In genomic region chr10:17648243-17648750, GRCh38 we compare ENCODE assay signal across 8 cellular contexts. TPM values are rescaled to one million over a fixed set of nuclear protein-coding genes. Genes with fewer than 3 reads are reported as not detected.
DNase-seq lines count a peak whose midpoint lies in the region; ATAC-seq and TF ChIP-seq lines count a peak whose summit lies in the region.
"Not testable (repeated sequence)": the region's sequence is repeated elsewhere in the genome, so short reads cannot be mapped to it uniquely, and the experiment has no call there.

No MANE protein-coding gene starts in this region.

- WGBS in testis, 2 donors = 65 to 74% methylated on average over 9 of the region's 9 CpGs

- H3K27ac ChIP-seq in testis = not testable (repeated sequence)

- ATAC-seq in HG03457 (IDR thresholded peaks at IDR 0.05; ENCODE audit: unreplicated experiment) = peak; percentile 30
- not testable (repeated sequence) for ATAC-seq in WTC11

- peaks cover 17% of the 10 kb centered on the region for H3K9me3 Mint-ChIP-seq in WTC11
- H3K9me3 Mint-ChIP-seq in neural crest cell = not testable (repeated sequence)

- POLR2A ChIA-PET in WTC11 (lab: Charles Lee) = not testable (repeated sequence)

- H3K4me3 ChIP-seq in testis = not testable (repeated sequence)

- TF ChIP-seq POLR2A in testis (IDR thresholded peaks at IDR 0.05) = not testable (repeated sequence)

- not testable (repeated sequence) for H3K27me3 Mint-ChIP-seq in WTC11 (ENCODE audit: low read depth); neural crest cell (ENCODE audit: low read depth)

- not testable (repeated sequence) for H3K9me3 ChIP-seq in testis

- H3K4me1 ChIP-seq in testis = peaks cover 16% of the 10 kb centered on the region

- peaks cover 32% of the 10 kb centered on the region for H3K36me3 Mint-ChIP-seq in WTC11
- peaks cover 13% of the 10 kb centered on the region for H3K36me3 Mint-ChIP-seq in neural crest cell (ENCODE audit: low read depth)

- H3K4me3 Mint-ChIP-seq in WTC11 = not testable (repeated sequence)
- H3K4me3 Mint-ChIP-seq in neural crest cell = peak overlapping the region; percentile 18

- H3K27ac Mint-ChIP-seq in WTC11 = peak overlapping the region; percentile 20; the same call in 1 of the 2 replicates
- not testable (repeated sequence) for H3K27ac Mint-ChIP-seq in neural crest cell (ENCODE audit: unreplicated experiment)

- CTCF ChIA-PET in WTC11 (lab: Charles Lee) = not testable (repeated sequence)

- intact Hi-C loops in testis (cut with DNase I; ENCODE audit: low total_unique reads) = not testable (repeated sequence)

- not testable (repeated sequence) for H3K36me3 ChIP-seq in testis (ENCODE audit: low read depth, missing control alignments)

- not testable (repeated sequence) for TF ChIP-seq CTCF in WTC11 (IDR thresholded peaks at IDR 0.05); neural crest cell (conservative IDR thresholded peaks at IDR 0.05); testis (IDR thresholded peaks at IDR 0.05)

- not testable (repeated sequence) for DNase-seq in WTC11 (ENCODE audit: low spot score); neural crest cell (ENCODE audit: low read depth, low spot score)
- peak; percentile 26 to 31 for DNase-seq in activated CD8-positive, alpha-beta memory T cell treated with anti-CD3 and anti-CD28 coated beads for 4 hours (ENCODE audit: low read depth in 2 of 2)
- DNase-seq in activated effector memory CD4-positive, alpha-beta T cell treated with anti-CD3 and anti-CD28 coated beads, Interleukin-2, amount 50 U/mL, for 16 hours = peak; percentile 85
- DNase-seq in effector CD4-positive, alpha-beta T cell = peak; percentile 41
- DNase-seq in stimulated activated CD8-positive, alpha-beta memory T cell treated with anti-CD3 and anti-CD28 coated beads, Interleukin-15, amount 100 ng/mL, for 1 hour (ENCODE audit: low read depth) = peak; percentile 7
- peak; percentile 45 for DNase-seq in testis

- H3K4me1 Mint-ChIP-seq in WTC11 (peaks cover 41% of the 10 kb centered on the region), neural crest cell (peaks cover 47% of the 10 kb centered on the region)

- not testable (repeated sequence) for H3K27me3 ChIP-seq in testis

RNA-seq across cellular contexts. Expression of gene STAM, which starts 4.3 kb away (rescaled TPM):
- total RNA-seq in WTC11 (2021) (20.7 to 24.2 TPM (median 22.9 TPM) in 3 replicates), neural crest cell (29.0 and 30.7 TPM in 2 replicates), testis (10 to 100 TPM; 40.6 to 40.9 TPM)
- polyA plus RNA-seq in testis (ENCODE audit: insufficient read depth, low read depth, low replicate concordance) = 23.7 TPM

RNA-seq across cellular contexts. Expression of gene HACD1, which starts 31.1 kb away (rescaled TPM):
- total RNA-seq in WTC11 (2021) (18.6 to 23.2 TPM (median 21.2 TPM) in 3 replicates), neural crest cell (13.7 and 14.6 TPM in 2 replicates), testis (10 to 100 TPM; 16.2 to 28.5 TPM)
- 14.0 TPM for polyA plus RNA-seq in testis (ENCODE audit: insufficient read depth, low read depth, low replicate concordance)
